In the genomic region with DNA sequence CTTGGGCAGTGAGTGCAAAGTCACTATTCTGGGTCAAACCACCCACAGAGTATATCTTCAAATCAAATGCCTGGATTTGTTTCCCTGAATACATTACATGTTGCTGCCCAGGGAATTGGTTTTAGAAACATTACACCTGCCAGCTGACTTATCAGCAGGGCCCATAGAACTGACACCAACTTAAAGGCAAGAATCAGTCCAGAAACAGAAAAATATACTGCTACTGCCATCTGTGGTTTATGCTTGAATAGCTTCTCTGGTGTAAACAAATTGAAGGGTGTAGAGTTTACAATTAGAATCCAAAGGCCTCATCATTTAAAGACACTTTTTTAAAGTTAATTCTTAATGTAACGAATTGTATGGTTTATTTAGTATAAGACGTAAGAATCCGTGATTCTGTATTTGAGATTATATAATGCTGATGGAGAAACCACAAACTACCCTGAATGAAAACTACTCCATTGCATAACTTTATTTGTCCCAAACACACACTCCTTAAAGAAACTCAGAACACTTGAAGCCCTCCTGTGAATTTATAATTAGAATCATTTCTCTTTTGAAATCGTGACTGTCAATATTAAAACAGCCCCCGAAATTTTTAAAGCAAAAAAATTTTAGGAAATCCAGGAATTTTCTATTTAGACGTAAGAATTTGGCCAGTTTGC, we compare ENCODE assay signal across 9 cellular contexts. TPM values are rescaled to one million over a fixed set of nuclear protein-coding genes. Genes with fewer than 3 reads are reported as not detected.
DNase-seq lines count a peak whose midpoint lies in the region; ATAC-seq and TF ChIP-seq lines count a peak whose summit lies in the region.
"Had no signal": no experiment of that assay in that cellular context is flagged by ENCODE, and none has a peak within 500 bp of the region (broad histone marks: within the 10 kb centered on the region; RNA-seq: fewer than 3 reads in every experiment).

No MANE protein-coding gene starts in this region.

- peaks cover 58% of the 10 kb centered on the region for H3K4me1 ChIP-seq in A673 (ENCODE audit: insufficient read depth, low read length, poor library complexity, severe bottlenecking)

- BruUV-seq in A673 (replicated peaks; lab: Mats Ljungman, UMichigan) = no TSS peak

- H3K27ac ChIP-seq in A673 (ENCODE audit: low read depth, low read length, poor library complexity, severe bottlenecking) = no peak overlapping the region

- H3K36me3 ChIP-seq in A673 (ENCODE audit: insufficient read depth, low read length, poor library complexity, severe bottlenecking) = no peaks in the 10 kb centered on the region

- no peaks in the 10 kb centered on the region for H3K9me3 ChIP-seq in A673 (ENCODE audit: low read depth, low read length, poor library complexity, severe bottlenecking)

- CTCF ChIA-PET in A673 (lab: Charles Lee) = interaction anchor here (0.6 to 1.6 kb wide), 6 partner anchors 13 to 637 kb away, joined by 3 to 5 read pairs (median 5); partner anchors contain the start of gene WDR38

- no peak overlapping the region for H3K4me3 ChIP-seq in A673 (ENCODE audit: low read depth, low read length, poor library complexity, severe bottlenecking)

- DNase-seq in A673 (ENCODE audit: low spot score) (peak; percentile 59), NCI-H526 treated with DMSO at 0.1 percent for 48 hours (lab: John Stamatoyannopoulos, UW) (peak; percentile 17), fibroblast of peridontal ligament (ENCODE audit: extremely low read depth) (peak; percentile 38), T-helper 2 cell (no peak), GOT3 (lab: John Stamatoyannopoulos, UW) (no peak)
- DNase-seq in activated CD4-positive, CD25-positive, alpha-beta regulatory T cell treated with anti-CD3 and anti-CD28 coated beads, Interleukin-2, amount 50 U/mL, for 72 hours = no peak
- DNase-seq: Right ventricle myocardium superior had no signal

- ATAC-seq in GM18517 (IDR thresholded peaks at IDR 0.05; ENCODE audit: unreplicated experiment) = peak; percentile 46
- no peak for ATAC-seq in GM19328 (IDR thresholded peaks at IDR 0.05; ENCODE audit: unreplicated experiment)

- H3K27me3 ChIP-seq in A673 (replicated peaks; ENCODE audit: insufficient read depth, low read depth, low read length, poor library complexity) = no peaks in the 10 kb centered on the region

- POLR2A ChIA-PET in A673 (lab: Charles Lee; ENCODE audit: low non-redundant PET) = no interaction called here

- intact Hi-C loops in A673 (cut with micrococcal nuclease; ENCODE audit: unreplicated experiment) = loop anchor here (5.0 to 10.0 kb wide), 2 partner anchors 148 to 350 kb away; partner anchors contain the start of gene PSMB7

- TF ChIP-seq CTCF in A673 (conservative IDR thresholded peaks at IDR 0.05; ENCODE audit: low read depth, low read length) = peak; percentile 65

RNA-seq across cellular contexts. Expression of gene NR6A1, which starts 6.2 kb away (rescaled TPM):
- total RNA-seq in A673 (2021) = 5.3 and 6.8 TPM in 2 replicates

RNA-seq across cellular contexts. Expression of gene OLFML2A, which starts 12.0 kb away (rescaled TPM):
- total RNA-seq in A673 (2021) = 1.4 and 2.9 TPM in 2 replicates

Comparison
In these comparisons a context has a peak if more than half of its experiments do, and no peak if none do; other contexts are left out.
1. DNase-seq: peak in A673 (single experiment), NCI-H526 treated with DMSO at 0.1 percent for 48 hours (single experiment) and fibroblast of peridontal ligament (single experiment); none in T-helper 2 cell (0 of 5), GOT3 (single experiment) and activated CD4-positive, CD25-positive, alpha-beta regulatory T cell treated with anti-CD3 and anti-CD28 coated beads, Interleukin-2, amount 50 U/mL, for 72 hours (single experiment).